17 cellular contexts compared by ENCODE assay signal in the genomic region with DNA sequence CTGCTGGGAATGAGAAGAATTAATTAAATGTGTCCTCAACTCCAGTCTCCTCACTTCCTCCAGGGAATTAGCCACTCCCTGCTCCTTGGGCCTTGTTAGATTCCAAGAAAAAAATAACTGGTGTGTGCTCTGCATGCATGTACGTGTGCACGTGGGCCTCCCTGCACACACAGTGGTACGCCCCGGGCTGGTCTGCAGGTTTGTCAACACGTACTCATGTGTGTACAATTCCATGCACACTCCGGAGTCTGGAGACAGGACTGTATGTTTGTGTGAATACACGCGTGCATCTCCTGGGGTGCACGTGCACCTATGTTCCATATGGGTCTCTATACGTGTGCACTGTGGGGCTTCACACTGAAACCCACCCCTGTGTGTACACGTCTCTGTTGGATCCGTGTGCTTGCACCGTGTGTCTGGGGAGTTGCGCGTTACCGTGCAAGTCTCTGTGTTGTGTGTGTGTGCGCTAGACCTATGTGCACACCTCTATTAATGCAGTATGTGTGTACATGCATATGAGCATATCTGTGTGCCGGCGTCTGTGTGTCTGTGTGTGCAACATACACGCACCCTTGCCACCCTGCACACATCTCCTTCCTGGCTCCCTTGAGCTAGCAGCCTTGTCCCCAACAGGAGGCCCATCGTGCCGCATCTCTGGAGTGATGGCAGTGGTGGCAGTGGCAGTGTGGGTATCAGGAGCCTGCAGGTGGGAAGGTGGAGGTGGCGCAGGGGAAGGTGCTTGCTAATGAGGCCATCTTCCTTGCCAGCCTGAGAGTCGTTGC.
A peak's percentile ranks its signal among the peaks of the same experiment; 100 is the strongest.
DNase-seq lines count a peak whose midpoint lies in the region; ATAC-seq and TF ChIP-seq lines count a peak whose summit lies in the region.
"Had no signal": no experiment of that assay in that cellular context is flagged by ENCODE, and none has a peak within 500 bp of the region (broad histone marks: within the 10 kb centered on the region; RNA-seq: fewer than 3 reads in every experiment).

No MANE protein-coding gene starts in this region.

- H3K14ac ChIP-seq in mesenchymal stem cell (ENCODE audit: low read length in 2 of 2): peak overlapping the region in 1 of 2 experiments; percentile 90

- peak; percentile 16 for DNase-seq in Right ventricle myocardium superior
- DNase-seq in left cardiac atrium: no peak
- DNase-seq in RWPE1 (ENCODE audit: low spot score): no peak
- no peak for DNase-seq in mesenchymal stem cell
- no peak for DNase-seq in mammary epithelial cell
- no peak for DNase-seq in HT-29 (ENCODE audit: low spot score)
- DNase-seq: ACHN; CD4-positive, alpha-beta memory T cell; DMS79; GDM1; HFFc6; NCI-H146; NCI-H2081 treated with DMSO at 0.1 percent for 48 hours; NCI-H226 had no signal

- H3K4me3 ChIP-seq in mesenchymal stem cell (ENCODE audit: insufficient read depth in 1 of 2, low read depth in 1 of 2, low read length in 2 of 2): peak overlapping the region in 1 of 2 experiments; percentile 24
- no peak overlapping the region for H3K4me3 ChIP-seq in mammary epithelial cell (replicated peaks in 1 of 3; ENCODE audit: insufficient read depth in 1 of 3, low read depth in 2 of 3, low read length in 3 of 3)
- H3K4me3 ChIP-seq: GM23338, K562 had no signal

- 92% methylated on average over 18 of the region's 24 CpGs for WGBS in mesenchymal stem cell
- 89% methylated on average over 16 of the region's 24 CpGs for WGBS in mammary epithelial cell (ENCODE audit: low coverage, missing lambda C conversion rate)

- H2AFZ ChIP-seq in mesenchymal stem cell (ENCODE audit: low read depth, low read length) (no peak overlapping the region), mammary epithelial cell (ENCODE audit: low read depth, low read length) (no peak overlapping the region)
- H2AFZ ChIP-seq: GM23338 had no signal

- no peak overlapping the region for H4K8ac ChIP-seq in mesenchymal stem cell (ENCODE audit: low read length)

- ATAC-seq in Right ventricle myocardium superior (ENCODE audit: poor library complexity): no peak
- no peak for ATAC-seq in left cardiac atrium
- ATAC-seq in GM21528 (IDR thresholded peaks at IDR 0.05; ENCODE audit: low FRiP score, unreplicated experiment): no peak
- ATAC-seq: GM23338, K562 had no signal

- H2AK5ac ChIP-seq in mesenchymal stem cell (ENCODE audit: low read length, severe bottlenecking): no peak overlapping the region

- no peak overlapping the region for H2BK120ac ChIP-seq in mesenchymal stem cell (ENCODE audit: low read depth, low read length)

- H3K9me3 ChIP-seq in mesenchymal stem cell (ENCODE audit: control insufficient read depth, low read length) (no peaks in the 10 kb centered on the region), mammary epithelial cell (replicated peaks; ENCODE audit: insufficient read depth, low read length) (no peaks in the 10 kb centered on the region)

- no peak overlapping the region for H3K4ac ChIP-seq in mesenchymal stem cell (ENCODE audit: low read depth in 1 of 2, low read length in 2 of 2)

- POLR2A ChIA-PET in RWPE1 (lab: Yijun Ruan, JAX; ENCODE audit: low non-redundant PET): no interaction called here

- no peaks in the 10 kb centered on the region for H4K20me1 ChIP-seq in mammary epithelial cell (ENCODE audit: insufficient read depth, low read length)

- H2BK5ac ChIP-seq in mesenchymal stem cell (ENCODE audit: low read depth, low read length, poor library complexity, severe bottlenecking): no peak overlapping the region

- dilution Hi-C loops in mammary epithelial cell (cut with HindIII; ENCODE audit: low sequenced_read_pairs): no loop called here

- H3K4me2 ChIP-seq in mesenchymal stem cell (ENCODE audit: low read length, poor library complexity, severe bottlenecking) (no peak overlapping the region), mammary epithelial cell (ENCODE audit: insufficient read depth, low read depth, low read length) (no peak overlapping the region)
- H3K4me2 ChIP-seq: GM23338 had no signal

- H3K27ac ChIP-seq in RWPE1 (peak overlapping the region; percentile 44), mesenchymal stem cell (ENCODE audit: low read length, poor library complexity, severe bottlenecking) (no peak overlapping the region), mammary epithelial cell (ENCODE audit: insufficient read depth, low read depth, low read length) (no peak overlapping the region)

- no peak overlapping the region for H3K23ac ChIP-seq in mesenchymal stem cell (ENCODE audit: low read length in 2 of 2)

- H3K36me3 ChIP-seq in mesenchymal stem cell (ENCODE audit: control insufficient read depth in 1 of 2, insufficient read depth in 2 of 2, low read depth in 1 of 2, low read length in 2 of 2) (peaks cover 0 to 3% of the 10 kb centered on the region in 2 experiments), mammary epithelial cell (ENCODE audit: insufficient read depth, low read length) (no peaks in the 10 kb centered on the region)

- TF ChIP-seq CTCF in RWPE1 (conservative IDR thresholded peaks at IDR 0.05; ENCODE audit: low read depth) (no peak), mammary epithelial cell (conservative IDR thresholded peaks at IDR 0.05 in 1 of 2, IDR thresholded peaks at IDR 0.05 in 1 of 2; ENCODE audit: extremely low read depth in 1 of 2, insufficient read depth in 1 of 2, low read depth in 1 of 2, low read length in 2 of 2) (no peak)

- peak overlapping the region; percentile 46 for H4K91ac ChIP-seq in mesenchymal stem cell (ENCODE audit: low read length)

- H3K18ac ChIP-seq in mesenchymal stem cell (ENCODE audit: low read depth in 1 of 2, low read length in 2 of 2): no peak overlapping the region

- in situ Hi-C loops in mammary epithelial cell (cut with MboI; ENCODE audit: low sequenced_read_pairs in 2 of 2): no loop called here

- no peak overlapping the region for H2BK12ac ChIP-seq in mesenchymal stem cell (ENCODE audit: low read length in 2 of 2)

- H3K4me1 ChIP-seq in mesenchymal stem cell (ENCODE audit: control insufficient read depth, insufficient read depth, low read depth, low read length) (peaks cover 50% of the 10 kb centered on the region), mammary epithelial cell (ENCODE audit: insufficient read depth, low read length) (peaks cover 8% of the 10 kb centered on the region)

- H3K27me3 ChIP-seq in mesenchymal stem cell (ENCODE audit: control insufficient read depth in 1 of 2, insufficient read depth in 1 of 2, low read length in 2 of 2) (peaks cover 18 to 80% of the 10 kb centered on the region in 2 experiments), mammary epithelial cell (ENCODE audit: insufficient read depth, low read length) (no peaks in the 10 kb centered on the region)

- no peak overlapping the region for H2BK15ac ChIP-seq in mesenchymal stem cell (ENCODE audit: low read depth, poor library complexity, severe bottlenecking)

- intact Hi-C loops in Right ventricle myocardium superior (cut with DNase I): no loop called here
- intact Hi-C loops in left cardiac atrium (cut with DNase I): no loop called here
- intact Hi-C loops in mammary epithelial cell (cut with micrococcal nuclease): no loop called here

- H3K9ac ChIP-seq in mesenchymal stem cell (ENCODE audit: low read length): no peak overlapping the region
- H3K9ac ChIP-seq in mammary epithelial cell (ENCODE audit: insufficient read depth, low read length): no peak overlapping the region

- no peaks in the 10 kb centered on the region for H3K79me2 ChIP-seq in mammary epithelial cell (ENCODE audit: insufficient read depth, low read length)

- BruUV-seq in mammary epithelial cell (replicated peaks; lab: Mats Ljungman, UMichigan): no TSS peak

- CTCF ChIA-PET in RWPE1 (lab: Yijun Ruan, JAX) (no interaction called here), mammary epithelial cell (lab: Charles Lee; ENCODE audit: low non-redundant PET) (no interaction called here)

- H3K79me1 ChIP-seq in mesenchymal stem cell (replicated peaks; ENCODE audit: low read length, poor library complexity, severe bottlenecking): no peaks in the 10 kb centered on the region
